8 cellular contexts compared by ENCODE assay signal in genomic region chr11:83284501-83285051, GRCh38. TPM values are rescaled to one million over a fixed set of nuclear protein-coding genes. Genes with fewer than 3 reads are reported as not detected.
A peak's percentile ranks its signal among the peaks of the same experiment; 100 is the strongest.
DNase-seq lines count a peak whose midpoint lies in the region; ATAC-seq and TF ChIP-seq lines count a peak whose summit lies in the region.

No MANE protein-coding gene starts in this region.

- DNase-seq in GM23338 (ENCODE audit: low spot score) (no peak), OCI-M1 (lab: John Stamatoyannopoulos, UW) (peak; percentile 71), fibroblast of mammary gland (ENCODE audit: low read depth) (no peak), skeletal muscle cell (ENCODE audit: low read depth) (peak; percentile 10), AML-193 (lab: John Stamatoyannopoulos, UW) (no peak)
- no peak for DNase-seq in central memory CD4-positive, alpha-beta T cell
- DNase-seq in activated CD8-positive, alpha-beta memory T cell treated with anti-CD3 and anti-CD28 coated beads, Interleukin-2, amount 50 U/mL, for 48 hours = no peak
- no peak for DNase-seq in stimulated activated CD4-positive, alpha-beta T cell treated with anti-CD3 and anti-CD28 coated beads, Interleukin-2, amount 100 ng/mL, for 48 hours

- H3K4me1 ChIP-seq in GM23338 (ENCODE audit: insufficient read depth) = no peaks in the 10 kb centered on the region; the same call in none of the 2 replicates

- no peaks in the 10 kb centered on the region; the same call in 1 of the 2 replicates for H3K36me3 ChIP-seq in GM23338 (ENCODE audit: insufficient read depth)

- H3K4me3 ChIP-seq in GM23338 (peak overlapping the region; percentile 68), fibroblast of mammary gland (ENCODE audit: control insufficient read depth, low read depth, low read length) (peak overlapping the region; percentile 96), skeletal muscle cell (ENCODE audit: low read depth, low read length) (peak overlapping the region; percentile 96)

- H3F3A ChIP-seq in GM23338 (replicated peaks; ENCODE audit: low read depth) = no peaks in the 10 kb centered on the region

- peak overlapping the region; percentile 81 for H3K4me2 ChIP-seq in GM23338

- peaks cover 43% of the 10 kb centered on the region for H3K79me2 ChIP-seq in GM23338 (replicated peaks; ENCODE audit: insufficient read depth)

- H3K9me3 Mint-ChIP-seq in GM23338 = no peaks in the 10 kb centered on the region

- peak overlapping the region; percentile 94 for H3K27ac ChIP-seq in GM23338 (ENCODE audit: low read depth)

- H3K9me2 ChIP-seq in GM23338 (ENCODE audit: insufficient read depth) = no peaks in the 10 kb centered on the region

- H3K4me3 Mint-ChIP-seq in GM23338 = peak overlapping the region; percentile 90

- peaks cover 9% of the 10 kb centered on the region for H3K36me3 Mint-ChIP-seq in GM23338 (ENCODE audit: low read depth)

- no peaks in the 10 kb centered on the region for H3K27me3 ChIP-seq in GM23338 (ENCODE audit: insufficient read depth)

- H4K20me1 ChIP-seq in GM23338 (replicated peaks; ENCODE audit: insufficient read depth) = no peaks in the 10 kb centered on the region

- H3K27me3 Mint-ChIP-seq in GM23338 (ENCODE audit: insufficient read depth, low read depth, poor library complexity) = no peaks in the 10 kb centered on the region

- ATAC-seq in GM23338 = no peak

- no peak overlapping the region for H2AFZ ChIP-seq in GM23338

- TF ChIP-seq CTCF in GM23338 (conservative IDR thresholded peaks at IDR 0.05; ENCODE audit: low read depth in 2 of 2) (no peak), fibroblast of mammary gland (conservative IDR thresholded peaks at IDR 0.05; ENCODE audit: control insufficient read depth, insufficient read depth, low read depth, low read length) (no peak)

- H3K4me1 Mint-ChIP-seq in GM23338 = peaks cover 15% of the 10 kb centered on the region; the same call in 2 of the 3 replicates

- peak overlapping the region; percentile 99 for H3K27ac Mint-ChIP-seq in GM23338

TF ChIP-seq in GM23338, 12 proteins besides CTCF, POLR2A, EP300 and RAD21:
- TF ChIP-seq ZNF462 (CRISPR knock-in tag; IDR thresholded peaks at IDR 0.05) (no peak), JUNB (IDR thresholded peaks at IDR 0.05; ENCODE audit: unreplicated experiment) (no peak), STAT1 (IDR thresholded peaks at IDR 0.05; ENCODE audit: unreplicated experiment) (no peak), ZNF331 (CRISPR knock-in tag; IDR thresholded peaks at IDR 0.05; ENCODE audit: low read depth) (no peak), NANOG (IDR thresholded peaks at IDR 0.05; ENCODE audit: borderline replicate concordance) (no peak), EZH2 (IDR thresholded peaks at IDR 0.05; ENCODE audit: low read depth, unreplicated experiment) (no peak), ETS1 (IDR thresholded peaks at IDR 0.05) (no peak), CREB1 (CRISPR knock-in tag; IDR thresholded peaks at IDR 0.05; ENCODE audit: low read depth) (no peak), REST (IDR thresholded peaks at IDR 0.05; ENCODE audit: unreplicated experiment) (no peak), POLR2AphosphoS5 (IDR thresholded peaks at IDR 0.05; ENCODE audit: low read depth) (no peak)

RNA-seq across cellular contexts. Expression of gene CCDC90B, which starts 1.6 kb away (rescaled TPM):
- total RNA-seq in GM23338 (2014; rRNA removed; shearing (Covaris generic)) = 55.1 and 79.1 TPM in 2 replicates
- polyA plus RNA-seq in GM23338 (2016; fragmentation: Nextera tagmentation; extraction: Ambion mirVana) = 73.5 and 89.0 TPM in 2 replicates

Comparison
In these comparisons a context has a peak if more than half of its experiments do, and no peak if none do; other contexts are left out.
1. DNase-seq: peak in OCI-M1 (single experiment) and skeletal muscle cell (single experiment); none in GM23338 (single experiment), fibroblast of mammary gland (single experiment), AML-193 (0 of 2), central memory CD4-positive, alpha-beta T cell (single experiment), activated CD8-positive, alpha-beta memory T cell treated with anti-CD3 and anti-CD28 coated beads, Interleukin-2, amount 50 U/mL, for 48 hours (single experiment) and stimulated activated CD4-positive, alpha-beta T cell treated with anti-CD3 and anti-CD28 coated beads, Interleukin-2, amount 100 ng/mL, for 48 hours (0 of 2).
2. Peak in every context shown above with its lines, with median percentiles within 50 percentile points of each other: H3K4me3 ChIP-seq.